ENCODE assay signal across 7 cellular contexts in genomic region chr15:88545578-88546247, GRCh38. TPM values are rescaled to one million over a fixed set of nuclear protein-coding genes. Genes with fewer than 3 reads are reported as not detected.
DNase-seq lines count a peak whose midpoint lies in the region; ATAC-seq and TF ChIP-seq lines count a peak whose summit lies in the region.
"Not testable (repeated sequence)": the region's sequence is repeated elsewhere in the genome, so short reads cannot be mapped to it uniquely, and the experiment has no call there.

No MANE protein-coding gene starts in this region.

- not testable (repeated sequence) for H3K9me2 ChIP-seq in PC-9 (ENCODE audit: insufficient read depth)

- not testable (repeated sequence) for TF ChIP-seq CTCF in GM12865 (IDR thresholded peaks at IDR 0.05; ENCODE audit: insufficient read depth, low read depth, low read length, missing control alignments); PC-9 (conservative IDR thresholded peaks at IDR 0.05); coronary artery (IDR thresholded peaks at IDR 0.05); right atrium auricular region (IDR thresholded peaks at IDR 0.05)

- peak overlapping the region; percentile 98 for H2AFZ ChIP-seq in PC-9

- not testable (repeated sequence) for BruUV-seq in PC-9 (replicated peaks; lab: Mats Ljungman, UMichigan)

- H3K79me2 ChIP-seq in PC-9 (ENCODE audit: low read depth), result not testable (repeated sequence)

- not testable (repeated sequence) for H3K27me3 Mint-ChIP-seq in activated T-helper 17 cell treated with anti-CD3 and anti-CD28 coated beads, Interleukin-2, amount 50 U/mL, for 72 hours

- intact Hi-C loops in PC-9 (cut with micrococcal nuclease; ENCODE audit: unreplicated experiment), result loop anchor here (2.0 kb wide), 2 partner anchors 77 to 79 kb away; partner anchors contain the start of genes MRPL46 and MRPS11

- H3K9me3 ChIP-seq in PC-9 (ENCODE audit: insufficient read depth, low read depth); right atrium auricular region; muscle layer of colon (ENCODE audit: low read length); skeletal muscle tissue (ENCODE audit: control insufficient read depth in 3 of 3, low read length in 3 of 3): not testable (repeated sequence)

- POLR2A ChIA-PET in PC-9 (lab: Charles Lee; ENCODE audit: unreplicated experiment), result not testable (repeated sequence)

- H3K4me3 Mint-ChIP-seq in activated T-helper 17 cell treated with anti-CD3 and anti-CD28 coated beads, Interleukin-2, amount 50 U/mL, for 72 hours, result not testable (repeated sequence)

- H3K4me2 ChIP-seq in PC-9, result peak overlapping the region; percentile 85

- not testable (repeated sequence) for DNase-seq in GM12865 (ENCODE audit: low read depth); PC-9; coronary artery (ENCODE audit: low spot score); right atrium auricular region (ENCODE audit: low spot score)

- H3K36me3 Mint-ChIP-seq in activated T-helper 17 cell treated with anti-CD3 and anti-CD28 coated beads, Interleukin-2, amount 50 U/mL, for 72 hours (ENCODE audit: low read depth), result not testable (repeated sequence)

- not testable (repeated sequence) for H3K9me3 Mint-ChIP-seq in activated T-helper 17 cell treated with anti-CD3 and anti-CD28 coated beads, Interleukin-2, amount 50 U/mL, for 72 hours

- not testable (repeated sequence) for H3F3A ChIP-seq in PC-9 (ENCODE audit: insufficient read depth, low read depth)

- H3K27ac ChIP-seq in PC-9, result not testable (repeated sequence)
- H3K27ac ChIP-seq in coronary artery, result peak overlapping the region; percentile 57 to 93
- peak overlapping the region; percentile 86 to 90 for H3K27ac ChIP-seq in right atrium auricular region
- peak overlapping the region; percentile 77 for H3K27ac ChIP-seq in muscle layer of colon (ENCODE audit: low read depth, low read length)
- peak overlapping the region; percentile 71 for H3K27ac ChIP-seq in skeletal muscle tissue (ENCODE audit: low read depth, low read length)

- H3K4me1 ChIP-seq in PC-9 (replicated peaks; ENCODE audit: insufficient read depth), result not testable (repeated sequence)
- H3K4me1 ChIP-seq in right atrium auricular region (peaks cover 0 to 16% of the 10 kb centered on the region in 2 donors), muscle layer of colon (ENCODE audit: insufficient read depth, low read length) (peaks cover 29% of the 10 kb centered on the region), skeletal muscle tissue (ENCODE audit: control insufficient read depth in 3 of 3, insufficient read depth in 3 of 3, low read length in 3 of 3) (peaks cover 16 to 32% (median 21%) of the 10 kb centered on the region in 3 donors)

- H4K20me1 ChIP-seq in PC-9 (ENCODE audit: insufficient read depth), result not testable (repeated sequence)

- peak overlapping the region; percentile 27 for H3K9ac ChIP-seq in muscle layer of colon (ENCODE audit: low read length)
- peak overlapping the region; percentile 63 to 87 (median 83) for H3K9ac ChIP-seq in skeletal muscle tissue (ENCODE audit: low read depth in 1 of 3, low read length in 3 of 3)

- not testable (repeated sequence) for H3K36me3 ChIP-seq in PC-9 (ENCODE audit: low read depth); right atrium auricular region; muscle layer of colon (ENCODE audit: insufficient read depth, low read length); skeletal muscle tissue (ENCODE audit: control insufficient read depth in 3 of 3, insufficient read depth in 3 of 3, low read length in 3 of 3)

- H3K4me3 ChIP-seq in GM12865 (ENCODE audit: low read depth, low read length) (peak overlapping the region; percentile 91), PC-9 (peak overlapping the region; percentile 76), coronary artery (peak overlapping the region; percentile 82), right atrium auricular region (peak overlapping the region; percentile 62 to 68), muscle layer of colon (ENCODE audit: low read depth in 1 of 2, low read length in 2 of 2) (peak overlapping the region; percentile 80 to 85), skeletal muscle tissue (ENCODE audit: low read length in 3 of 3) (peak overlapping the region; percentile 76 to 92 (median 89))

- ATAC-seq in activated T-helper 17 cell treated with anti-CD3 and anti-CD28 coated beads, Interleukin-2, amount 50 U/mL, for 72 hours (replicated peaks), result not testable (repeated sequence)

- H3K4me1 Mint-ChIP-seq in activated T-helper 17 cell treated with anti-CD3 and anti-CD28 coated beads, Interleukin-2, amount 50 U/mL, for 72 hours, result peaks cover 11% of the 10 kb centered on the region

- H3K27ac Mint-ChIP-seq in activated T-helper 17 cell treated with anti-CD3 and anti-CD28 coated beads, Interleukin-2, amount 50 U/mL, for 72 hours, result peak overlapping the region; percentile 94

- not testable (repeated sequence) for H3K27me3 ChIP-seq in PC-9 (ENCODE audit: insufficient read depth, low read depth); right atrium auricular region; muscle layer of colon (ENCODE audit: control insufficient read depth in 1 of 2, insufficient read depth in 2 of 2, low read length in 2 of 2); skeletal muscle tissue (ENCODE audit: control insufficient read depth in 3 of 3, insufficient read depth in 3 of 3, low read length in 3 of 3)

- CTCF ChIA-PET in PC-9 (lab: Charles Lee), result not testable (repeated sequence)

RNA-seq across cellular contexts. Expression of gene DET1, which starts 0.8 kb away (rescaled TPM):
- total RNA-seq in PC-9 (2021) (2.9 and 3.7 TPM in 2 replicates), right atrium auricular region (1 to 10 TPM; 5.1 to 8.7 TPM), skeletal muscle tissue (11.5 TPM)
- 1 to 10 TPM; 2.3 to 4.2 TPM for total RNA-seq in activated T-helper 17 cell treated with anti-CD3 and anti-CD28 coated beads, Interleukin-2, amount 50 U/mL, for 72 hours
